8 cellular contexts compared by ENCODE assay signal in the genomic region with DNA sequence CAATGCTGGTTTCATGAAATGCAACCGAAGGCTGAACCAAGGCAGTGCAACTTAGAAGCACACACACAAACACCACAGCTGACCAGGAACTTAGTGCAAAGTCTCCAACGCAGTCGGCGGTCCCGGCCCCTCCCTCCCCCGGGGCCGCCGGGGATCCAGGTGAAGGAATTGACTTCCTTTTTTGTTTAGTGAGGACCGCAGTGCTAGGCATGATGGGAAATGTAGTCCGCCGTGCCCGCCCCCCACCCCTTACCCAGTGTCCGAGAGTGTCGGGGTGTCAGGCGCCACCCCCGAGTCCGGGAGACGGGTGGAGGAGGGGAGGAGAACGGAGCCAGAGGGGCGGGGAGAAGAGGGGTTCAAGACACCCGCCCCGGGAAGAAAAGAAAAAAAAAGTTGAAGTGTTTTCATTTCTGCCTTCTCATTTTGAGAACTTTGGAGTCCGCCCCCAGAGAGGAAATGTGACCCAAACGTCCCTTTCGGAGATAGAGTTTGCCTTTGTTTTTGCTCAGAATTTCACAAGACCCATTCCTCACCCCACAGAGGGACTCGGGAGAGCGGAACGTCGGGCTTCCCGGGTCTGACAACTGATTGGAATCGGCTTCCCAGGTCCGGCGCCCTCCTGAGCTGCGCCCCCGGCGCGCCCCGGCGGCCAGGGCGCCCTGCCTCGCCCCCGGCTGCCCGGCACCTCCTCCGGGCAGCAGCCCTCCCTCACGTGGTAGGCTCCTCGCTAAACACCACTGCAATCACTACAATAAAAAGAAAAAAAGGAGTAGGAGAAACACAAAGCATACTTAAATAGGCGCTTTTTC. TPM values are rescaled to one million over a fixed set of nuclear protein-coding genes. Genes with fewer than 3 reads are reported as not detected.
A peak's percentile ranks its signal among the peaks of the same experiment; 100 is the strongest.
DNase-seq lines count a peak whose midpoint lies in the region; ATAC-seq and TF ChIP-seq lines count a peak whose summit lies in the region.

No MANE protein-coding gene starts in this region.

- H3K36me3 ChIP-seq in HUES64 (ENCODE audit: insufficient read depth, low read length): no peaks in the 10 kb centered on the region
- no peaks in the 10 kb centered on the region for H3K36me3 ChIP-seq in neuronal stem cell (replicated peaks in 1 of 2; ENCODE audit: control insufficient read depth in 2 of 2, insufficient read depth in 2 of 2, low read length in 2 of 2)
- H3K36me3 ChIP-seq in urinary bladder (ENCODE audit: insufficient read depth): no peaks in the 10 kb centered on the region

- H3K27me3 ChIP-seq in HUES64 (ENCODE audit: insufficient read depth, low read length): peaks cover 70% of the 10 kb centered on the region
- peaks cover 0 to 4% (median 0%) of the 10 kb centered on the region in 3 experiments for H3K27me3 ChIP-seq in neuronal stem cell (ENCODE audit: control insufficient read depth in 3 of 3, insufficient read depth in 3 of 3, low read depth in 1 of 3, low read length in 3 of 3)

- H3K9me3 Mint-ChIP-seq in activated naive CD8-positive, alpha-beta T cell treated with anti-CD3 and anti-CD28 coated beads, Interleukin-2, amount 50 U/mL, for 24 hours: no peaks in the 10 kb centered on the region
- peaks cover 12% of the 10 kb centered on the region for H3K9me3 Mint-ChIP-seq in glutamatergic neuron (ENCODE audit: unreplicated experiment)

- no peak overlapping the region for H2AFZ ChIP-seq in neuronal stem cell (ENCODE audit: low read length)

- WGBS in HUES64: under 1% methylated on average over 43 of the region's 47 CpGs
- WGBS in neuronal stem cell (ENCODE audit: extremely low coverage in 2 of 2, insufficient read length in 2 of 2, insufficient replicate concordance in 1 of 2), 2 donors: no CpG with 5 or more reads among the region's 47 CpGs
- WGBS in urinary bladder: under 1% methylated on average over 47 of the region's 47 CpGs

- peak overlapping the region; percentile 65 for H3K4me3 ChIP-seq in HUES64 (ENCODE audit: low read length)
- peak overlapping the region; percentile 95 to 99 for H3K4me3 ChIP-seq in neuronal stem cell (ENCODE audit: low read length in 2 of 2)
- peak overlapping the region; percentile 96 for H3K4me3 ChIP-seq in urinary bladder (ENCODE audit: low read depth, low read length)

- H3K27ac Mint-ChIP-seq in activated naive CD8-positive, alpha-beta T cell treated with anti-CD3 and anti-CD28 coated beads, Interleukin-2, amount 50 U/mL, for 24 hours: peak overlapping the region; percentile 54
- peak overlapping the region; percentile 81 for H3K27ac Mint-ChIP-seq in glutamatergic neuron (ENCODE audit: unreplicated experiment)

- H2BK15ac ChIP-seq in neuronal stem cell (ENCODE audit: low read length): peak overlapping the region; percentile 58

- peaks cover 10% of the 10 kb centered on the region for H3K27me3 Mint-ChIP-seq in activated naive CD8-positive, alpha-beta T cell treated with anti-CD3 and anti-CD28 coated beads, Interleukin-2, amount 50 U/mL, for 24 hours
- H3K27me3 Mint-ChIP-seq in glutamatergic neuron (ENCODE audit: unreplicated experiment): peaks cover 17% of the 10 kb centered on the region

- no peak overlapping the region for H4K8ac ChIP-seq in neuronal stem cell (ENCODE audit: low read depth, low read length)

- H2BK12ac ChIP-seq in neuronal stem cell (ENCODE audit: low read length): no peak overlapping the region

- peak overlapping the region; percentile 65 for H3K4me2 ChIP-seq in neuronal stem cell (ENCODE audit: insufficient read depth, low read length, poor library complexity, severe bottlenecking)

- TF ChIP-seq POLR2A in Raji (IDR thresholded peaks at IDR 0.05; ENCODE audit: insufficient read depth, low read depth, low read length): peak; percentile 51

- H3K9ac ChIP-seq in HUES64 (ENCODE audit: low read depth, low read length): peak overlapping the region; percentile 38; the same call in 1 of the 2 replicates
- H3K9ac ChIP-seq in neuronal stem cell (ENCODE audit: low read depth, low read length, poor library complexity): peak overlapping the region; percentile 72

- H3K4me1 ChIP-seq in HUES64 (ENCODE audit: insufficient read depth, low read length): peaks cover 15% of the 10 kb centered on the region
- H3K4me1 ChIP-seq in neuronal stem cell (ENCODE audit: control insufficient read depth in 2 of 2, insufficient read depth in 1 of 2, low read depth in 1 of 2, low read length in 2 of 2): peaks cover 26 to 27% of the 10 kb centered on the region in 2 donors
- no peaks in the 10 kb centered on the region for H3K4me1 ChIP-seq in urinary bladder (ENCODE audit: insufficient read depth)

- H3K9me3 ChIP-seq in HUES64 (ENCODE audit: insufficient read depth, low read depth, low read length) (no peaks in the 10 kb centered on the region), neuronal stem cell (replicated peaks in 1 of 2; ENCODE audit: control insufficient read depth in 2 of 2, insufficient read depth in 1 of 2, low read depth in 1 of 2, low read length in 2 of 2) (no peaks in the 10 kb centered on the region)

- H2AK5ac ChIP-seq in neuronal stem cell (ENCODE audit: low read depth, low read length): peak overlapping the region; percentile 22

- peak overlapping the region; percentile 61 for H3K18ac ChIP-seq in neuronal stem cell (ENCODE audit: low read length)

- ATAC-seq in activated naive CD8-positive, alpha-beta T cell treated with anti-CD3 and anti-CD28 coated beads, Interleukin-2, amount 50 U/mL, for 24 hours: peak; percentile 11
- ATAC-seq in HG02938 (IDR thresholded peaks at IDR 0.05; ENCODE audit: unreplicated experiment): no peak

- H2BK5ac ChIP-seq in neuronal stem cell (ENCODE audit: low read length): peak overlapping the region; percentile 94

- no peak overlapping the region for H4K91ac ChIP-seq in neuronal stem cell (ENCODE audit: low read depth, low read length, poor library complexity)

- no peak overlapping the region for H3K23ac ChIP-seq in neuronal stem cell (ENCODE audit: low read depth, low read length, poor library complexity)

- H3K4me1 Mint-ChIP-seq in activated naive CD8-positive, alpha-beta T cell treated with anti-CD3 and anti-CD28 coated beads, Interleukin-2, amount 50 U/mL, for 24 hours: peaks cover 11% of the 10 kb centered on the region
- H3K4me1 Mint-ChIP-seq in glutamatergic neuron (ENCODE audit: low read depth, unreplicated experiment): peaks cover 18% of the 10 kb centered on the region

- peak overlapping the region; percentile 79 for H3K4me3 Mint-ChIP-seq in activated naive CD8-positive, alpha-beta T cell treated with anti-CD3 and anti-CD28 coated beads, Interleukin-2, amount 50 U/mL, for 24 hours
- H3K4me3 Mint-ChIP-seq in glutamatergic neuron (ENCODE audit: unreplicated experiment): peak overlapping the region; percentile 88

- peaks cover 8% of the 10 kb centered on the region for H3K79me1 ChIP-seq in neuronal stem cell (ENCODE audit: low read depth, low read length)

- DNase-seq in DMS79 (lab: John Stamatoyannopoulos, UW) (peak; percentile 66), glutamatergic neuron (peak; percentile 58), neuronal stem cell (ENCODE audit: low spot score) (peak; percentile 84)
- DNase-seq in activated naive CD8-positive, alpha-beta T cell treated with anti-CD3 and anti-CD28 coated beads, Interleukin-2, amount 50 U/mL, for 24 hours: peak; percentile 65

- no peak overlapping the region for H3K4ac ChIP-seq in neuronal stem cell (ENCODE audit: low read length)

- H3K36me3 Mint-ChIP-seq in activated naive CD8-positive, alpha-beta T cell treated with anti-CD3 and anti-CD28 coated beads, Interleukin-2, amount 50 U/mL, for 24 hours (ENCODE audit: low read depth): no peaks in the 10 kb centered on the region
- no peaks in the 10 kb centered on the region for H3K36me3 Mint-ChIP-seq in glutamatergic neuron (ENCODE audit: unreplicated experiment)

- H3K27ac ChIP-seq in HUES64 (ENCODE audit: low read depth, low read length) (no peak overlapping the region), neuronal stem cell (replicated peaks; ENCODE audit: low read length) (peak overlapping the region; percentile 83), urinary bladder (ENCODE audit: low read depth) (peak overlapping the region; percentile 94)

- H2BK120ac ChIP-seq in neuronal stem cell (ENCODE audit: low read depth, low read length): no peak overlapping the region

- no peak for TF ChIP-seq CTCF in glutamatergic neuron (IDR thresholded peaks at IDR 0.05; ENCODE audit: partially characterized antibody, unreplicated experiment)

- no peak overlapping the region for H3K14ac ChIP-seq in neuronal stem cell (ENCODE audit: low read length)

RNA-seq across cellular contexts. Expression of gene IER5L, which starts 2.0 kb away (rescaled TPM):
- 9.1 TPM for polyA plus RNA-seq in HUES64 (2013, experiment 1 of 2)
- 13.9 TPM for polyA plus RNA-seq in HUES64 (2013, experiment 2 of 2)
- 36.0 TPM for total RNA-seq in glutamatergic neuron (ENCODE audit: unreplicated experiment)
- 15.9 TPM for polyA plus RNA-seq in neuronal stem cell (2013, experiment 1 of 2)
- 15.2 TPM for polyA plus RNA-seq in neuronal stem cell (2013, experiment 2 of 2)
- 15.2 TPM for total RNA-seq in urinary bladder
- 13.3 TPM for polyA plus RNA-seq in urinary bladder
